In genomic region chr13:28467034-28467433, GRCh38 we compare ENCODE assay signal across 1 cellular context.
TF ChIP-seq lines count a peak whose summit lies in the region.

No MANE protein-coding gene starts in this region.

TF ChIP-seq in GM23338, 12 proteins besides CTCF, POLR2A, EP300 and RAD21 (continued from another document):
- no peak for TF ChIP-seq REST (IDR thresholded peaks at IDR 0.05; ENCODE audit: unreplicated experiment)
- TF ChIP-seq CREB1 (CRISPR knock-in tag; IDR thresholded peaks at IDR 0.05; ENCODE audit: low read depth): no peak
- no peak for TF ChIP-seq POLR2AphosphoS5 (IDR thresholded peaks at IDR 0.05; ENCODE audit: low read depth)
- no peak for TF ChIP-seq EZH2phosphoT487 (IDR thresholded peaks at IDR 0.05; ENCODE audit: unreplicated experiment)
- TF ChIP-seq ZNF114 (CRISPR knock-in tag; IDR thresholded peaks at IDR 0.05): no peak
- TF ChIP-seq EZH2 (IDR thresholded peaks at IDR 0.05; ENCODE audit: low read depth, unreplicated experiment): no peak
